In genomic region chr12:4807116-4807783, GRCh38 we compare ENCODE assay signal across 18 cellular contexts.
DNase-seq lines count a peak whose midpoint lies in the region; ATAC-seq, FAIRE-seq and TF ChIP-seq lines count a peak whose summit lies in the region.
"Had no signal": no experiment of that assay in that cellular context is flagged by ENCODE, and none has a peak within 500 bp of the region (broad histone marks: within the 10 kb centered on the region; RNA-seq: fewer than 3 reads in every experiment).

No MANE protein-coding gene starts in this region.

- H3K27ac ChIP-seq in right atrium auricular region: no peak overlapping the region
- H3K27ac ChIP-seq: left ventricle myocardium inferior, thyroid gland had no signal

- no peak for FAIRE-seq in D721Med (lab: Jason Lieb, UNC)
- FAIRE-seq: astrocyte had no signal

- H3K27me3 ChIP-seq in right atrium auricular region: no peaks in the 10 kb centered on the region
- H3K27me3 ChIP-seq: thyroid gland had no signal

- no peak for DNase-seq in activated naive CD8-positive, alpha-beta T cell treated with anti-CD3 and anti-CD28 coated beads for 36 hours
- DNase-seq in activated T-helper 1 cell treated with anti-CD3 and anti-CD28 coated beads, Interleukin-12 subunit alpha, Interleukin-12 subunit beta, Interleukin-2, Interleukin-4 antibody, amounts not matched to agents 30 ng/mL and 10 ng/mL and 1 ng/mL, durations not matched to agents 14 hours and 24 hours and 36 hours (ENCODE audit: low spot score): no peak
- no peak for DNase-seq in stimulated activated naive B cell treated with anti-CD40 and anti-IgM and Interleukin-4, amounts not matched to agents 10 μg/mL and 1 μg/mL and 100 μg/mL, for 72 hours
- DNase-seq in right atrium auricular region (ENCODE audit: low spot score) (no peak), DMS153 treated with DMSO at 0.1 percent for 48 hours (lab: John Stamatoyannopoulos, UW; ENCODE audit: unreplicated experiment) (no peak), D721Med (ENCODE audit: insufficient read length, low spot score) (no peak)
- DNase-seq: activated effector memory CD4-positive, alpha-beta T cell treated with anti-CD3 and anti-CD28 coated beads, Interleukin-2, amount 50 U/mL, for 16 hours; Calu3; endodermal cell; head of caudate nucleus; left ventricle myocardium inferior; NCI-H524 treated with DMSO at 0.1 percent for 48 hours; stimulated activated CD4-positive, alpha-beta T cell treated with anti-CD3 and anti-CD28 coated beads, Interleukin-12 subunit alpha, Interleukin-12 subunit beta, amount 100 ng/mL, for 4 hours; thyroid gland had no signal

- peaks cover 0 to 14% of the 10 kb centered on the region in 2 donors for H3K4me1 ChIP-seq in right atrium auricular region
- H3K4me1 ChIP-seq: HAP-1 had no signal

- H3K9me3 Mint-ChIP-seq in activated naive CD8-positive, alpha-beta T cell (ENCODE audit: low read depth): no peaks in the 10 kb centered on the region
- no peaks in the 10 kb centered on the region for H3K9me3 Mint-ChIP-seq in activated naive CD8-positive, alpha-beta T cell treated with anti-CD3 and anti-CD28 coated beads for 36 hours
- no peaks in the 10 kb centered on the region for H3K9me3 Mint-ChIP-seq in activated T-helper 1 cell treated with anti-CD3 and anti-CD28 coated beads, Interleukin-12 subunit alpha, Interleukin-12 subunit beta, Interleukin-2, Interleukin-4 antibody, amounts not matched to agents 30 ng/mL and 10 ng/mL and 1 ng/mL, durations not matched to agents 14 hours and 24 hours and 36 hours
- no peaks in the 10 kb centered on the region for H3K9me3 Mint-ChIP-seq in stimulated activated naive B cell treated with anti-CD40 and anti-IgM and Interleukin-4, amounts not matched to agents 10 μg/mL and 1 μg/mL and 100 μg/mL, for 72 hours
- H3K9me3 Mint-ChIP-seq: endodermal cell had no signal

- no peaks in the 10 kb centered on the region for H3K9me3 ChIP-seq in right atrium auricular region
- H3K9me3 ChIP-seq: HAP-1, left ventricle myocardium inferior, thyroid gland had no signal

- H3K27ac Mint-ChIP-seq in activated naive CD8-positive, alpha-beta T cell: no peak overlapping the region
- no peak overlapping the region for H3K27ac Mint-ChIP-seq in activated naive CD8-positive, alpha-beta T cell treated with anti-CD3 and anti-CD28 coated beads for 36 hours
- peak overlapping the region; percentile 25 for H3K27ac Mint-ChIP-seq in activated T-helper 1 cell treated with anti-CD3 and anti-CD28 coated beads, Interleukin-12 subunit alpha, Interleukin-12 subunit beta, Interleukin-2, Interleukin-4 antibody, amounts not matched to agents 30 ng/mL and 10 ng/mL and 1 ng/mL, durations not matched to agents 14 hours and 24 hours and 36 hours
- no peak overlapping the region for H3K27ac Mint-ChIP-seq in stimulated activated naive B cell treated with anti-CD40 and anti-IgM and Interleukin-4, amounts not matched to agents 10 μg/mL and 1 μg/mL and 100 μg/mL, for 72 hours
- H3K27ac Mint-ChIP-seq: endodermal cell had no signal

- H3K4me3 ChIP-seq in right atrium auricular region: no peak overlapping the region
- H3K4me3 ChIP-seq: HAP-1, left ventricle myocardium inferior, thyroid gland had no signal

- TF ChIP-seq CTCF in right atrium auricular region (IDR thresholded peaks at IDR 0.05): no peak
- TF ChIP-seq CTCF in D721Med (IDR thresholded peaks at IDR 0.05; ENCODE audit: insufficient read depth, missing control alignments): no peak

- H3K36me3 ChIP-seq in right atrium auricular region: no peaks in the 10 kb centered on the region
- H3K36me3 ChIP-seq: HAP-1, left ventricle myocardium inferior, thyroid gland had no signal

- peak; percentile 12 for ATAC-seq in HG03175 (IDR thresholded peaks at IDR 0.05; ENCODE audit: unreplicated experiment)
- peak; percentile 37 to 43 for ATAC-seq in stimulated activated naive B cell treated with anti-CD40 and anti-IgM and Interleukin-4, amounts not matched to agents 10 μg/mL and 1 μg/mL and 100 μg/mL, for 72 hours (replicated peaks)

- H3K27me3 Mint-ChIP-seq in activated naive CD8-positive, alpha-beta T cell: peaks cover 28% of the 10 kb centered on the region
- H3K27me3 Mint-ChIP-seq in activated naive CD8-positive, alpha-beta T cell treated with anti-CD3 and anti-CD28 coated beads for 36 hours: peaks cover 65% of the 10 kb centered on the region
- peaks cover 7% of the 10 kb centered on the region for H3K27me3 Mint-ChIP-seq in activated T-helper 1 cell treated with anti-CD3 and anti-CD28 coated beads, Interleukin-12 subunit alpha, Interleukin-12 subunit beta, Interleukin-2, Interleukin-4 antibody, amounts not matched to agents 30 ng/mL and 10 ng/mL and 1 ng/mL, durations not matched to agents 14 hours and 24 hours and 36 hours (ENCODE audit: insufficient read depth)
- H3K27me3 Mint-ChIP-seq in stimulated activated naive B cell treated with anti-CD40 and anti-IgM and Interleukin-4, amounts not matched to agents 10 μg/mL and 1 μg/mL and 100 μg/mL, for 72 hours: peaks cover 26 to 33% of the 10 kb centered on the region in 2 donors

- H3K4me3 Mint-ChIP-seq in activated naive CD8-positive, alpha-beta T cell: peak overlapping the region; percentile 24
- H3K4me3 Mint-ChIP-seq in activated naive CD8-positive, alpha-beta T cell treated with anti-CD3 and anti-CD28 coated beads for 36 hours: no peak overlapping the region
- H3K4me3 Mint-ChIP-seq in activated T-helper 1 cell treated with anti-CD3 and anti-CD28 coated beads, Interleukin-12 subunit alpha, Interleukin-12 subunit beta, Interleukin-2, Interleukin-4 antibody, amounts not matched to agents 30 ng/mL and 10 ng/mL and 1 ng/mL, durations not matched to agents 14 hours and 24 hours and 36 hours: no peak overlapping the region
- no peak overlapping the region for H3K4me3 Mint-ChIP-seq in stimulated activated naive B cell treated with anti-CD40 and anti-IgM and Interleukin-4, amounts not matched to agents 10 μg/mL and 1 μg/mL and 100 μg/mL, for 72 hours
- H3K4me3 Mint-ChIP-seq: endodermal cell had no signal

- H3K4me1 Mint-ChIP-seq in activated naive CD8-positive, alpha-beta T cell (ENCODE audit: low read depth): peaks cover 45% of the 10 kb centered on the region
- peaks cover 23% of the 10 kb centered on the region for H3K4me1 Mint-ChIP-seq in activated naive CD8-positive, alpha-beta T cell treated with anti-CD3 and anti-CD28 coated beads for 36 hours
- H3K4me1 Mint-ChIP-seq in activated T-helper 1 cell treated with anti-CD3 and anti-CD28 coated beads, Interleukin-12 subunit alpha, Interleukin-12 subunit beta, Interleukin-2, Interleukin-4 antibody, amounts not matched to agents 30 ng/mL and 10 ng/mL and 1 ng/mL, durations not matched to agents 14 hours and 24 hours and 36 hours (ENCODE audit: low read depth): peaks cover 25% of the 10 kb centered on the region
- H3K4me1 Mint-ChIP-seq in stimulated activated naive B cell treated with anti-CD40 and anti-IgM and Interleukin-4, amounts not matched to agents 10 μg/mL and 1 μg/mL and 100 μg/mL, for 72 hours: peaks cover 28 to 58% of the 10 kb centered on the region in 2 donors

- peaks cover 5% of the 10 kb centered on the region for H3K36me3 Mint-ChIP-seq in activated naive CD8-positive, alpha-beta T cell
- H3K36me3 Mint-ChIP-seq in activated naive CD8-positive, alpha-beta T cell treated with anti-CD3 and anti-CD28 coated beads for 36 hours: no peaks in the 10 kb centered on the region
- peaks cover 16% of the 10 kb centered on the region for H3K36me3 Mint-ChIP-seq in activated T-helper 1 cell treated with anti-CD3 and anti-CD28 coated beads, Interleukin-12 subunit alpha, Interleukin-12 subunit beta, Interleukin-2, Interleukin-4 antibody, amounts not matched to agents 30 ng/mL and 10 ng/mL and 1 ng/mL, durations not matched to agents 14 hours and 24 hours and 36 hours (ENCODE audit: low read depth)
- peaks cover 9 to 11% of the 10 kb centered on the region in 2 donors for H3K36me3 Mint-ChIP-seq in stimulated activated naive B cell treated with anti-CD40 and anti-IgM and Interleukin-4, amounts not matched to agents 10 μg/mL and 1 μg/mL and 100 μg/mL, for 72 hours

- intact Hi-C loops in activated T-helper 1 cell treated with anti-CD3 and anti-CD28 coated beads, Interleukin-12 subunit alpha, Interleukin-12 subunit beta, Interleukin-2, Interleukin-4 antibody, amounts not matched to agents 30 ng/mL and 10 ng/mL and 1 ng/mL, durations not matched to agents 14 hours and 24 hours and 36 hours (cut with micrococcal nuclease): no loop called here
